8 cellular contexts compared by ENCODE assay signal in the genomic region with DNA sequence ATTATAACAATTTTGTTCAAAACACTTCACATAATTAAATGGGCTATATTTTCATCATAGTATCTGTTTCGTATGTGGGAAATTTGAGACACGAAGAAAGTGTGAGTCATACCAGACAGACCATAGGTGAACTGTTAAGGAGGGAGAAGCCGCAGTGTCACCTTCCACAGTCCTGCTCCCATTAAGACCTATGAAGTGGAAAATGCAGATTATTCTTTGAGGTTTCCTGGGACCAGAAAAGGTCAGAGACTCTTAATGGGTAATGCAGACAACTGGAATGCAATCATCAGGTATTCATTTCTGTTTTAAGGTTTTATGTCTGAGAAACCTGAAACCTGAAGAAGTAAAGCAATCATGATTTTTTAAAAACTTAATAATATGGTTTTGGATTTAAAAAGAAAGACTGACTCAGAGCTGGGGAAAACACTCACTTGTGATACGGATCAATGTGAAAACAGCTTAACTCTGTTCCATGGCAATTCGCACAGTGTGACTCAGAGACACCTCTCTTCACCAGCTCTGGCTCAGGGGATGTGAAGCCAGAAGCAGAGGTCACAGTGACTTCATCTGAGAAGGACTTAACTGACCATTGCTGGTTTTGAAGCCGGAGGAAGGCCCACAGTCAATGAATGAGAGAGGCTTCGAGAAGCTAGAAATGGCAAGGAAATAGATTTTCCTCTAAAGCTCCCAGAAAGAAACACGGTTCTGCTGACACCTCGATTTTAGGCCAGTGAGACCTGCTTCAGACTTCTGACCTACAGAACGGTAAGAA. TPM values are rescaled to one million over a fixed set of nuclear protein-coding genes. Genes with fewer than 3 reads are reported as not detected.
A peak's percentile ranks its signal among the peaks of the same experiment; 100 is the strongest.
DNase-seq lines count a peak whose midpoint lies in the region; ATAC-seq and TF ChIP-seq lines count a peak whose summit lies in the region.

No MANE protein-coding gene starts in this region.

- peak overlapping the region; percentile 77 for H3K27ac ChIP-seq in trophoblast cell (ENCODE audit: low read depth, low read length)
- no peak overlapping the region for H3K27ac ChIP-seq in neuronal stem cell (replicated peaks; ENCODE audit: low read length)

- peaks cover 50% of the 10 kb centered on the region for H3K4me1 Mint-ChIP-seq in activated CD4-positive, alpha-beta T cell treated with anti-CD3 and anti-CD28 coated beads, Interleukin-2, amount 10 ng/mL, durations not matched to agents 24 days and 14 days
- no peaks in the 10 kb centered on the region for H3K4me1 Mint-ChIP-seq in WTC11

- H3K9ac ChIP-seq in trophoblast cell (ENCODE audit: low read length) (no peak overlapping the region), neuronal stem cell (ENCODE audit: low read depth, low read length, poor library complexity) (no peak overlapping the region)

- H3K27me3 ChIP-seq in trophoblast cell (ENCODE audit: insufficient read depth, low read length) (no peaks in the 10 kb centered on the region), neuronal stem cell (ENCODE audit: control insufficient read depth in 3 of 3, insufficient read depth in 3 of 3, low read depth in 1 of 3, low read length in 3 of 3) (no peaks in the 10 kb centered on the region)

- no peak for TF ChIP-seq CTCF in WTC11 (IDR thresholded peaks at IDR 0.05)

- H2AK5ac ChIP-seq in trophoblast cell (ENCODE audit: low read length) (no peak overlapping the region), neuronal stem cell (ENCODE audit: low read depth, low read length) (no peak overlapping the region)

- peak overlapping the region; percentile 42 for H2BK12ac ChIP-seq in trophoblast cell (ENCODE audit: low read length)
- H2BK12ac ChIP-seq in neuronal stem cell (ENCODE audit: low read length), result no peak overlapping the region

- H3K18ac ChIP-seq in trophoblast cell (ENCODE audit: low read length), result peak overlapping the region; percentile 25
- no peak overlapping the region for H3K18ac ChIP-seq in neuronal stem cell (ENCODE audit: low read length)

- H3K4me2 ChIP-seq in trophoblast cell (ENCODE audit: low read length), result no peak overlapping the region
- no peak overlapping the region for H3K4me2 ChIP-seq in neuronal stem cell (ENCODE audit: insufficient read depth, low read length, poor library complexity, severe bottlenecking)

- no peak overlapping the region for H3K4me3 ChIP-seq in trophoblast cell (ENCODE audit: low read depth, low read length)
- H3K4me3 ChIP-seq in neuronal stem cell (ENCODE audit: low read length in 2 of 2), result no peak overlapping the region

- no peak overlapping the region for H4K12ac ChIP-seq in trophoblast cell (ENCODE audit: low read depth, low read length)

- H3K27me3 Mint-ChIP-seq in activated CD4-positive, alpha-beta T cell treated with anti-CD3 and anti-CD28 coated beads, Interleukin-2, amount 10 ng/mL, durations not matched to agents 24 days and 14 days, result no peaks in the 10 kb centered on the region
- no peaks in the 10 kb centered on the region; the same call in 1 of the 2 replicates for H3K27me3 Mint-ChIP-seq in WTC11 (ENCODE audit: low read depth)

- peak overlapping the region; percentile 88 for H3K4me3 Mint-ChIP-seq in activated CD4-positive, alpha-beta T cell treated with anti-CD3 and anti-CD28 coated beads, Interleukin-2, amount 10 ng/mL, durations not matched to agents 24 days and 14 days
- no peak overlapping the region for H3K4me3 Mint-ChIP-seq in WTC11

- H2BK120ac ChIP-seq in trophoblast cell (ENCODE audit: insufficient read depth, low read length, poor library complexity), result no peak overlapping the region
- H2BK120ac ChIP-seq in neuronal stem cell (ENCODE audit: low read depth, low read length), result no peak overlapping the region

- no peak overlapping the region for H3K14ac ChIP-seq in trophoblast cell (ENCODE audit: low read length)
- no peak overlapping the region for H3K14ac ChIP-seq in neuronal stem cell (ENCODE audit: low read length)

- no peak overlapping the region for H2BK5ac ChIP-seq in trophoblast cell (ENCODE audit: low read depth, low read length, poor library complexity)
- no peak overlapping the region for H2BK5ac ChIP-seq in neuronal stem cell (ENCODE audit: low read length)

- H3K9me3 ChIP-seq in trophoblast cell (ENCODE audit: insufficient read depth, low read depth, low read length) (peaks cover 2% of the 10 kb centered on the region), neuronal stem cell (replicated peaks in 1 of 2; ENCODE audit: control insufficient read depth in 2 of 2, insufficient read depth in 1 of 2, low read depth in 1 of 2, low read length in 2 of 2) (peaks cover 0 to 1% of the 10 kb centered on the region in 2 donors)

- no CpG with 5 or more reads among the region's 10 CpGs for WGBS in trophoblast cell (ENCODE audit: extremely low coverage, insufficient coverage, insufficient read length)
- WGBS in neuronal stem cell (ENCODE audit: extremely low coverage in 2 of 2, insufficient read length in 2 of 2, insufficient replicate concordance in 1 of 2), 2 donors, result no CpG with 5 or more reads among the region's 10 CpGs

- H3K36me3 ChIP-seq in trophoblast cell (ENCODE audit: control insufficient read depth in 1 of 2, insufficient read depth in 2 of 2, low read length in 2 of 2), result peaks cover 0 to 2% of the 10 kb centered on the region in 2 experiments
- H3K36me3 ChIP-seq in neuronal stem cell (replicated peaks in 1 of 2; ENCODE audit: control insufficient read depth in 2 of 2, insufficient read depth in 2 of 2, low read length in 2 of 2), result no peaks in the 10 kb centered on the region

- CTCF ChIA-PET in WTC11 (lab: Charles Lee), result interaction anchor here (1.6 kb wide), 1 partner anchor 22 kb away, joined by 4 read pairs; no protein-coding TSS in a partner anchor

- H3K9me3 Mint-ChIP-seq in activated CD4-positive, alpha-beta T cell treated with anti-CD3 and anti-CD28 coated beads, Interleukin-2, amount 10 ng/mL, durations not matched to agents 24 days and 14 days, result no peaks in the 10 kb centered on the region
- peaks cover 29% of the 10 kb centered on the region for H3K9me3 Mint-ChIP-seq in WTC11

- H3K79me1 ChIP-seq in trophoblast cell (ENCODE audit: low read length) (peaks cover 6% of the 10 kb centered on the region), neuronal stem cell (ENCODE audit: low read depth, low read length) (no peaks in the 10 kb centered on the region)

- H3K36me3 Mint-ChIP-seq in activated CD4-positive, alpha-beta T cell treated with anti-CD3 and anti-CD28 coated beads, Interleukin-2, amount 10 ng/mL, durations not matched to agents 24 days and 14 days (ENCODE audit: low read depth), result peaks cover 12% of the 10 kb centered on the region
- H3K36me3 Mint-ChIP-seq in WTC11, result peaks cover 17% of the 10 kb centered on the region

- POLR2A ChIA-PET in WTC11 (lab: Charles Lee), result no interaction called here

- peak overlapping the region; percentile 98 for H3K27ac Mint-ChIP-seq in activated CD4-positive, alpha-beta T cell treated with anti-CD3 and anti-CD28 coated beads, Interleukin-2, amount 10 ng/mL, durations not matched to agents 24 days and 14 days
- H3K27ac Mint-ChIP-seq in WTC11, result no peak overlapping the region

- intact Hi-C loops in activated CD4-positive, alpha-beta T cell treated with anti-CD3 and anti-CD28 coated beads, Interleukin-2, amount 10 ng/mL, durations not matched to agents 24 days and 14 days (cut with micrococcal nuclease), result loop anchor here (1.0 to 10.0 kb wide), 7 partner anchors 17 to 1354 kb away; a partner anchor contains a TSS

- H4K8ac ChIP-seq in trophoblast cell (ENCODE audit: low read depth, low read length), result no peak overlapping the region
- H4K8ac ChIP-seq in neuronal stem cell (ENCODE audit: low read depth, low read length), result no peak overlapping the region

- H3K4ac ChIP-seq in trophoblast cell (ENCODE audit: low read depth, low read length) (no peak overlapping the region), neuronal stem cell (ENCODE audit: low read length) (no peak overlapping the region)

- H3K23ac ChIP-seq in trophoblast cell (ENCODE audit: low read length) (no peak overlapping the region), neuronal stem cell (ENCODE audit: low read depth, low read length, poor library complexity) (no peak overlapping the region)

- peak; percentile 69 for DNase-seq in activated CD4-positive, alpha-beta T cell treated with anti-CD3 and anti-CD28 coated beads, Interleukin-2, amount 10 ng/mL, durations not matched to agents 24 days and 14 days
- DNase-seq in trophoblast cell (no peak), T-helper 9 cell (no peak), cerebellar cortex (ENCODE audit: low spot score) (no peak), WTC11 (ENCODE audit: low spot score) (no peak), neuronal stem cell (ENCODE audit: low spot score) (no peak)

- no peaks in the 10 kb centered on the region for H3K79me2 ChIP-seq in trophoblast cell (ENCODE audit: control insufficient read depth, insufficient read depth, low read length, poor library complexity)

- H2AFZ ChIP-seq in trophoblast cell (ENCODE audit: insufficient read depth, low read length, poor library complexity) (no peak overlapping the region), neuronal stem cell (ENCODE audit: low read length) (no peak overlapping the region)

- no peak overlapping the region for H2BK15ac ChIP-seq in neuronal stem cell (ENCODE audit: low read length)

- peak overlapping the region; percentile 32 for H4K91ac ChIP-seq in trophoblast cell (ENCODE audit: low read depth, low read length)
- no peak overlapping the region for H4K91ac ChIP-seq in neuronal stem cell (ENCODE audit: low read depth, low read length, poor library complexity)

- ATAC-seq in GM18909 (IDR thresholded peaks at IDR 0.05; ENCODE audit: poor library complexity, unreplicated experiment), result peak; percentile 71
- peak; percentile 65 for ATAC-seq in HG02798 (IDR thresholded peaks at IDR 0.05; ENCODE audit: poor library complexity, unreplicated experiment)
- ATAC-seq in WTC11, result no peak

- H3K4me1 ChIP-seq in trophoblast cell (ENCODE audit: control insufficient read depth in 1 of 2, insufficient read depth in 2 of 2, low read length in 2 of 2) (peaks cover 6 to 8% of the 10 kb centered on the region in 2 experiments), neuronal stem cell (ENCODE audit: control insufficient read depth in 2 of 2, insufficient read depth in 1 of 2, low read depth in 1 of 2, low read length in 2 of 2) (no peaks in the 10 kb centered on the region)

RNA-seq across cellular contexts. Expression of a gene that starts 17.2 kb away (rescaled TPM):
- total RNA-seq in activated CD4-positive, alpha-beta T cell treated with anti-CD3 and anti-CD28 coated beads, Interleukin-2, amount 10 ng/mL, durations not matched to agents 24 days and 14 days, result 7.0 and 9.8 TPM in 2 replicates
- polyA plus RNA-seq in trophoblast cell (2013), result 40.5 and 40.6 TPM in 2 replicates
- 15.6 to 17.2 TPM (median 16.1 TPM) in 3 replicates for total RNA-seq in WTC11 (2021)
- 1.9 TPM for polyA plus RNA-seq in neuronal stem cell (2013, experiment 1 of 2)
- 2.1 TPM for polyA plus RNA-seq in neuronal stem cell (2013, experiment 2 of 2)

RNA-seq across cellular contexts. Expression of a gene that starts 47.5 kb away (rescaled TPM):
- 16.6 and 17.9 TPM in 2 replicates for total RNA-seq in activated CD4-positive, alpha-beta T cell treated with anti-CD3 and anti-CD28 coated beads, Interleukin-2, amount 10 ng/mL, durations not matched to agents 24 days and 14 days
- polyA plus RNA-seq in trophoblast cell (2013), result 90.5 and 91.8 TPM in 2 replicates
- total RNA-seq in WTC11 (2021), result 10.6 to 14.9 TPM (median 13.2 TPM) in 3 replicates
- 18.2 TPM for polyA plus RNA-seq in neuronal stem cell (2013, experiment 1 of 2)
- 18.9 TPM for polyA plus RNA-seq in neuronal stem cell (2013, experiment 2 of 2)
